8 cellular contexts compared by ENCODE assay signal in the genomic region with DNA sequence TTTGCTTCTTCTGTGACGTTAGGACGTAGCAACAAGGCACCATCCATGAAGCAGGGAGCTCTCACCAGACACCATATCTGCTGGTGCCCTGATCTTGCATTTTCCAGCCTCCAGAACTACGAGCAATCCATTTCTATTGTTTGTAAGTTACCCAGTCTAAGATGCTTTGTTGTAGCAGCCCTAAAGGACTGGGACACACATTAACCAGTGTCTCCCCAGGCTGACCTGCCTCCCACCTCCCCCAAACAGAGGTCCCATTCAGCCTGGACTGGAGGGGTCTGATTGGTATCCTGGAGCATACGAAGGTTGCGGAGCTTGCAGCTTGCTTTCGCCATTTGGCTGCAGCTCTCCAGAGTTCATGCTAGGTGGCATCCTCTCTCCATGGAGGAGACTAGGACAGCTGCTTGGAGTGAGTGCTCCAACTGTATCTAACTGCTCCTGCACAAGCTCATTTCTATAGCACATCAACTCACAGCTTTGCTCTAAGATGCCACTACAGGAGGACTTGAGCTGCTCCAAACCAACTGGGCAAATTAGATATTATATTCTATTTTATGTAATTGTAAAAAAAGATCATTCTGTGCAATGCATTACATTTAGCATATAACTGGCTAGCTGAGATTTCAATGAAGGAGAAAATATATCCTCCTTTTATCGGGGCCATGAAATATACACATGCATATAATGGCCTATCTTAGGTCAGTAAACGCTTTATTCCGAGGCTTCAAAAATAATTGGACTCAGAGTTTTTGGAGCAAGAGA. TPM values are rescaled to one million over a fixed set of nuclear protein-coding genes. Genes with fewer than 3 reads are reported as not detected.
DNase-seq lines count a peak whose midpoint lies in the region; ATAC-seq, FAIRE-seq and TF ChIP-seq lines count a peak whose summit lies in the region.

No MANE protein-coding gene starts in this region.

- H3K27ac ChIP-seq in kidney (ENCODE audit: low read depth in 2 of 2, low read length in 2 of 2), result no peak overlapping the region

- peaks cover 6 to 10% (median 10%) of the 10 kb centered on the region in 3 donors for H3K4me1 Mint-ChIP-seq in T-cell

- H3K36me3 ChIP-seq in BE2C, result no peaks in the 10 kb centered on the region
- no peaks in the 10 kb centered on the region for H3K36me3 ChIP-seq in Loucy (ENCODE audit: insufficient read depth, low read length)
- no peaks in the 10 kb centered on the region for H3K36me3 ChIP-seq in kidney (ENCODE audit: control insufficient read depth in 1 of 2, insufficient read depth in 2 of 2, low read length in 2 of 2)

- no peak overlapping the region for H3K4me2 ChIP-seq in Loucy (ENCODE audit: low read depth, low read length, poor library complexity, severe bottlenecking)

- no peak overlapping the region for H3K27ac Mint-ChIP-seq in T-cell

- no peaks in the 10 kb centered on the region for H3F3A ChIP-seq in Loucy (ENCODE audit: low read depth)

- no peaks in the 10 kb centered on the region for H3K36me3 Mint-ChIP-seq in T-cell

- H3K79me2 ChIP-seq in Loucy (ENCODE audit: insufficient read depth, low read length), result no peaks in the 10 kb centered on the region

- ATAC-seq in GM18499 (IDR thresholded peaks at IDR 0.05; ENCODE audit: insufficient read depth, unreplicated experiment) (peak; percentile 78), T-cell (replicated peaks in 1 of 4) (peak; percentile 73 to 95 (median 80))

- no peak overlapping the region for H3K4me3 ChIP-seq in BE2C (ENCODE audit: low read depth, low read length)
- H3K4me3 ChIP-seq in Loucy (ENCODE audit: low read length, poor library complexity, severe bottlenecking), result no peak overlapping the region
- H3K4me3 ChIP-seq in kidney (ENCODE audit: low read length in 2 of 2), result no peak overlapping the region

- CTCF ChIA-PET in T-cell (lab: Charles Lee), result interaction anchor here (0.5 to 2.9 kb wide), 28 partner anchors 7 to 660 kb away, joined by 3 to 18 read pairs (median 4); no protein-coding TSS in a partner anchor

- no peak overlapping the region for H3K4me3 Mint-ChIP-seq in T-cell

- H3K9ac ChIP-seq in Loucy (ENCODE audit: low read depth, low read length, poor library complexity, severe bottlenecking) (no peak overlapping the region), kidney (ENCODE audit: low read length in 2 of 2) (no peak overlapping the region)

- TF ChIP-seq CTCF in BE2C (IDR thresholded peaks at IDR 0.05; ENCODE audit: low read depth, low read length) (peak; percentile 89), Loucy (conservative IDR thresholded peaks at IDR 0.05; ENCODE audit: low read length) (peak; percentile 84), kidney (IDR thresholded peaks at IDR 0.05; ENCODE audit: borderline replicate concordance, extremely low read depth, insufficient read depth) (peak; percentile 81)

- peak; percentile 69 for DNase-seq in BE2C
- DNase-seq in T-cell, result peak in 26 of 34 experiments; percentile 15 to 57 (median 36)
- peak; percentile 44 for DNase-seq in central memory CD4-positive, alpha-beta T cell
- no peak for DNase-seq in kidney
- peak; percentile 50 for DNase-seq in stimulated activated CD4-positive, alpha-beta T cell treated with anti-CD3 and anti-CD28 coated beads, Interleukin-1b, Interleukin-23, amount 100 ng/mL, for 48 hours
- no peak for DNase-seq in NCI-H187 (lab: John Stamatoyannopoulos, UW)

- H3K27me3 Mint-ChIP-seq in T-cell, result peaks cover 0 to 4% of the 10 kb centered on the region in 2 donors

- intact Hi-C loops in kidney (cut with DNase I), result loop anchor here (10.0 kb wide), 1 partner anchor 215 kb away; no protein-coding TSS in a partner anchor

- H3K4me1 ChIP-seq in BE2C, result no peaks in the 10 kb centered on the region
- H3K4me1 ChIP-seq in Loucy (ENCODE audit: insufficient read depth, low read length, poor library complexity, severe bottlenecking), result no peaks in the 10 kb centered on the region
- peaks cover 0 to 3% of the 10 kb centered on the region in 2 donors for H3K4me1 ChIP-seq in kidney (ENCODE audit: control insufficient read depth in 1 of 2, insufficient read depth in 1 of 2, low read depth in 1 of 2, low read length in 2 of 2)

- H4K20me1 ChIP-seq in Loucy (ENCODE audit: insufficient read depth, low read length, poor library complexity, severe bottlenecking), result no peaks in the 10 kb centered on the region

- no peak for FAIRE-seq in kidney (lab: Jason Lieb, UNC)

- H3K9me3 ChIP-seq in BE2C (no peaks in the 10 kb centered on the region), Loucy (ENCODE audit: insufficient read depth, low read depth, low read length) (no peaks in the 10 kb centered on the region), kidney (ENCODE audit: control insufficient read depth in 1 of 2, low read length in 2 of 2) (no peaks in the 10 kb centered on the region)

- H3K9me3 Mint-ChIP-seq in T-cell, result no peaks in the 10 kb centered on the region

- H3K9me2 ChIP-seq in Loucy (replicated peaks; ENCODE audit: low read depth, low read length), result no peaks in the 10 kb centered on the region

- POLR2A ChIA-PET in T-cell (lab: Charles Lee), result interaction anchor here in 1 of 2 donors (0.9 kb wide), 1 partner anchor 220 kb away, joined by 3 read pairs; no protein-coding TSS in a partner anchor

- no peak overlapping the region for H2AFZ ChIP-seq in Loucy (ENCODE audit: low read length)

- peaks cover 6% of the 10 kb centered on the region for H3K27me3 ChIP-seq in BE2C
- H3K27me3 ChIP-seq in Loucy (ENCODE audit: insufficient read depth, low read length, poor library complexity, severe bottlenecking), result no peaks in the 10 kb centered on the region

RNA-seq across cellular contexts. Expression of a gene that starts 8.0 kb away (rescaled TPM):
- 2.5 TPM for polyA plus RNA-seq in BE2C (2012; ENCODE audit: insufficient read depth, insufficient read length, low read depth)
- total RNA-seq in T-cell (10 to 100 TPM; 21.7 to 36.8 (median 30.6) TPM), kidney (18.7 TPM)
- 7.3 TPM for polyA plus RNA-seq in kidney (ENCODE audit: insufficient read depth, low read depth, low replicate concordance)

RNA-seq across cellular contexts. Expression of a gene that starts 20.8 kb away (rescaled TPM):
- polyA plus RNA-seq in BE2C (2012; ENCODE audit: insufficient read depth, insufficient read length, low read depth), result 99.1 TPM
- total RNA-seq in T-cell (10 to 100 TPM; 15.7 to 36.2 (median 34.7) TPM), kidney (118 TPM)
- 294 TPM for polyA plus RNA-seq in kidney (ENCODE audit: insufficient read depth, low read depth, low replicate concordance)

RNA-seq across cellular contexts. Expression of a gene that starts 33.9 kb away (rescaled TPM):
- polyA plus RNA-seq in BE2C (2012; ENCODE audit: insufficient read depth, insufficient read length, low read depth), result 43.2 TPM
- total RNA-seq in T-cell (10 to 100 TPM; 10.4 to 19.4 (median 13.9) TPM), kidney (21.9 TPM)
- polyA plus RNA-seq in kidney (ENCODE audit: insufficient read depth, low read depth, low replicate concordance), result 59.7 TPM

Comparison
In these comparisons a context has a peak if more than half of its experiments do, and no peak if none do; other contexts are left out.
1. DNase-seq: peak in BE2C (single experiment), T-cell (26 of 34), central memory CD4-positive, alpha-beta T cell (single experiment) and stimulated activated CD4-positive, alpha-beta T cell treated with anti-CD3 and anti-CD28 coated beads, Interleukin-1b, Interleukin-23, amount 100 ng/mL, for 48 hours (single experiment); none in kidney (single experiment) and NCI-H187 (0 of 2).
2. Peak in every context shown above with its lines, with median percentiles within 50 percentile points of each other: CTCF ChIP-seq.